In the genomic region with DNA sequence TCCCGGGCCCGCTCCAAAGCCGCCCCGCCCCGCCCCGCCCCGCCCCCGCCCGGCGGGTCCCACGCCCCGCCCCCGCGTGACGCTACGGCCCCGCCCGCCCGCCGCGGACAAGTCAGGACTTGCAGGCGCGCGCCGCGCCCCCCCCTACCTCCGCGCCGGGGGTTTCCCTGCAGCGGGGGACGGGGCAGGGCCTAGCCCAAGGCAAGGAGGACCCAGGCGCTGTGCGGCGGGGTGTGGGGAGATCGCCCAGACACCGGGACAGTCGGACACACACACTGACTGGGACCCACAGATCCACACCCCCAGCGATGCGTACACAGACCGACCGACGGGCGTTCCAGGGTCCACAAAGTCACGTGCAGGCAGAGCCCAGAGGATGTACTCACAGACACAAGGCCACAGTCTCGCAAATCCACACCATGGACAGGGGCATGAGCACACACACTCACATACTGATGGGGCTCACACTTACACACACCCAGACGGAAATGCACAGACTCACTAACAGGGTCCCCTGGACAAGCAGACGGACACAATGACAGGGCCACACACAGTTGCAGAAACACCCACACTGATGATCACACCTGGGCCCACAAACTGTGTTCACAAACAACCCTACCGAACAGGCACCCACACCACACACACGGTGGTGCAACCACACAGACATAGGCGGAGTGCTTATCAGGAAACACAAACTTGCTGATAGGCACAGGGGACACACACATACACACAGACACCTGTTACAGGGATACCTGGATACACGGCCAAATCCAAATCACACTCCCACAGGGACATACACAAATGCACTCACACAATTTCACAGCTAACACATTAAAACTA, we compare ENCODE assay signal across 8 cellular contexts. TPM values are rescaled to one million over a fixed set of nuclear protein-coding genes. Genes with fewer than 3 reads are reported as not detected.
DNase-seq lines count a peak whose midpoint lies in the region; ATAC-seq, FAIRE-seq and TF ChIP-seq lines count a peak whose summit lies in the region.

No MANE protein-coding gene starts in this region.

- H3K9ac ChIP-seq in HUES64 (ENCODE audit: low read depth, low read length) = peak overlapping the region; percentile 78

- H3K4me1 Mint-ChIP-seq in activated naive CD8-positive, alpha-beta T cell treated with anti-CD3 and anti-CD28 coated beads for 36 hours = peaks cover 27% of the 10 kb centered on the region

- no peaks in the 10 kb centered on the region for H3K9me3 Mint-ChIP-seq in activated naive CD8-positive, alpha-beta T cell treated with anti-CD3 and anti-CD28 coated beads for 36 hours

- FAIRE-seq in A549 (lab: Jason Lieb, UNC) (no peak), GM18507 (lab: Jason Lieb, UNC) (peak; percentile 52)

- 15% methylated on average over 20 of the region's 51 CpGs for WGBS in A549 (ENCODE audit: missing lambda C conversion rate)
- WGBS in HUES64 = 9% methylated on average over 51 of the region's 51 CpGs
- WGBS in ovary, 3 donors = 6 to 19% (median 9%) methylated on average over 19 to 51 of the region's 51 CpGs
- 9% methylated on average over 51 of the region's 51 CpGs for WGBS in thymus

- CTCF ChIA-PET in A549 (lab: Yijun Ruan, JAX) = interaction anchor here (0.6 to 5.8 kb wide), 5 partner anchors 14 to 218 kb away, joined by 3 to 144 read pairs (median 3); no protein-coding TSS in a partner anchor

- ATAC-seq in A549 (peak; percentile 4 to 7), SK-N-SH treated with all-trans-retinoic acid at 6 μM for 48 hours (peak; percentile 32), Right ventricle myocardium superior (ENCODE audit: poor library complexity) (peak; percentile 46)

- DNase-seq in A549 (ENCODE audit: low read depth in 1 of 2, low spot score in 1 of 2) (peak; percentile 72 to 90), GM18507 (ENCODE audit: extremely low spot score, insufficient read length, low read depth) (no peak), Right ventricle myocardium superior (peak; percentile 93), ovary (peak; percentile 91 to 95 (median 93))
- peak; percentile 93 for DNase-seq in activated naive CD8-positive, alpha-beta T cell treated with anti-CD3 and anti-CD28 coated beads for 36 hours

- TF ChIP-seq CTCF in A549 (IDR thresholded peaks at IDR 0.05) = no peak
- no peak for TF ChIP-seq CTCF in ovary (IDR thresholded peaks at IDR 0.05)

- POLR2A ChIA-PET in A549 (lab: Yijun Ruan, JAX) = interaction anchor here (1.2 to 3.0 kb wide), 5 partner anchors 9 to 118 kb away, joined by 3 to 26 read pairs (median 3); a partner anchor contains a TSS

- no peak for TF ChIP-seq EP300 in A549 (IDR thresholded peaks at IDR 0.05)
- no peak for TF ChIP-seq EP300 in ovary (IDR thresholded peaks at IDR 0.05)

- H3K27ac Mint-ChIP-seq in activated naive CD8-positive, alpha-beta T cell treated with anti-CD3 and anti-CD28 coated beads for 36 hours = peak overlapping the region; percentile 44

- H3K4me3 Mint-ChIP-seq in activated naive CD8-positive, alpha-beta T cell treated with anti-CD3 and anti-CD28 coated beads for 36 hours = peak overlapping the region; percentile 78

- no peak for TF ChIP-seq RAD21 in A549 (conservative IDR thresholded peaks at IDR 0.05 in 1 of 2, IDR thresholded peaks at IDR 0.05 in 1 of 2)

- no peaks in the 10 kb centered on the region for H3K36me3 Mint-ChIP-seq in activated naive CD8-positive, alpha-beta T cell treated with anti-CD3 and anti-CD28 coated beads for 36 hours

- H3K27me3 Mint-ChIP-seq in activated naive CD8-positive, alpha-beta T cell treated with anti-CD3 and anti-CD28 coated beads for 36 hours = peaks cover 3% of the 10 kb centered on the region

- intact Hi-C loops in Right ventricle myocardium superior (cut with DNase I) (no loop called here), ovary (cut with DNase I) (no loop called here)

- H3K4me3 ChIP-seq in A549 (peak overlapping the region; percentile 89), HUES64 (ENCODE audit: low read length) (peak overlapping the region; percentile 70), ovary (peak overlapping the region; percentile 77), thymus (ENCODE audit: low read length) (peak overlapping the region; percentile 93)

- H3K4me1 ChIP-seq in A549 (peaks cover 45% of the 10 kb centered on the region), HUES64 (ENCODE audit: insufficient read depth, low read length) (peaks cover 14% of the 10 kb centered on the region; the same call in 1 of the 2 replicates), ovary (ENCODE audit: insufficient read depth) (peaks cover 12% of the 10 kb centered on the region), thymus (ENCODE audit: control insufficient read depth, insufficient read depth, low read length) (peaks cover 36% of the 10 kb centered on the region)

- H3K9me3 ChIP-seq in A549 (no peaks in the 10 kb centered on the region), HUES64 (ENCODE audit: insufficient read depth, low read depth, low read length) (no peaks in the 10 kb centered on the region), ovary (no peaks in the 10 kb centered on the region), thymus (ENCODE audit: control insufficient read depth) (no peaks in the 10 kb centered on the region)

- TF ChIP-seq POLR2A in A549 (IDR thresholded peaks at IDR 0.05; ENCODE audit: low read length) (no peak), ovary (IDR thresholded peaks at IDR 0.05) (no peak)

- peak overlapping the region; percentile 99 for H3K4me2 ChIP-seq in A549

- H3K27ac ChIP-seq in A549 = peak overlapping the region; percentile 87 to 98
- peak overlapping the region; percentile 29; the same call in 1 of the 2 replicates for H3K27ac ChIP-seq in HUES64 (ENCODE audit: low read depth, low read length)
- H3K27ac ChIP-seq in ovary = peak overlapping the region in 1 of 2 donors; percentile 82
- H3K27ac ChIP-seq in thymus (ENCODE audit: low read depth) = peak overlapping the region; percentile 66

- H3K36me3 ChIP-seq in HUES64 (ENCODE audit: insufficient read depth, low read length) = no peaks in the 10 kb centered on the region
- no peaks in the 10 kb centered on the region for H3K36me3 ChIP-seq in ovary
- no peaks in the 10 kb centered on the region for H3K36me3 ChIP-seq in thymus (ENCODE audit: control insufficient read depth, insufficient read depth)

- H3K27me3 ChIP-seq in HUES64 (ENCODE audit: insufficient read depth, low read length) = peaks cover 4% of the 10 kb centered on the region
- no peaks in the 10 kb centered on the region for H3K27me3 ChIP-seq in ovary
- H3K27me3 ChIP-seq in thymus (ENCODE audit: control insufficient read depth, insufficient read depth) = peaks cover 5% of the 10 kb centered on the region

TF ChIP-seq in A549, 52 proteins besides CTCF, POLR2A, EP300 and RAD21 (continues in another document):
- no peak for TF ChIP-seq KDM5A (IDR thresholded peaks at IDR 0.05)
- no peak for TF ChIP-seq FOSB (CRISPR knock-in tag; IDR thresholded peaks at IDR 0.05)

TF ChIP-seq in SK-N-SH treated with all-trans-retinoic acid at 6 μM for 48 hours, 23 proteins besides CTCF, POLR2A, EP300 and RAD21:
- peak; percentile 64; the same call in 1 of the 2 replicates for TF ChIP-seq ZFP3 (CRISPR knock-in tag; IDR thresholded peaks at IDR 0.05)
- peak; percentile 87 for TF ChIP-seq CSDC2 (CRISPR knock-in tag; IDR thresholded peaks at IDR 0.05)
- no peak for TF ChIP-seq ZFP30 (CRISPR knock-in tag; IDR thresholded peaks at IDR 0.05)

RNA-seq across cellular contexts. Expression of a gene that starts 0.4 kb away (rescaled TPM):
- polyA plus RNA-seq in A549 (2011; rRNA removed) (3.6 and 6.0 TPM in 2 replicates), A549 (2017; fragmentation: RNase III; extraction: RNeasy Plus Mini Kit Qiagen cat#74134 plus additional on column Dnase treatment) (8.9 to 9.4 TPM (median 8.9 TPM) in 3 replicates), ovary (1 to 10 TPM in 1 of 2 donors, under 1 TPM in 1; 0.23 to 4.5 TPM), thymus (15.1 TPM)
- 8.9 and 15.7 TPM in 2 replicates for polyA plus RNA-seq in A549 (2012; cell fraction: cytosol; rRNA removed)
- 21.8 and 21.9 TPM in 2 replicates for polyA plus RNA-seq in A549 (2012; cell fraction: nucleus; rRNA removed)
- 3.2 and 5.3 TPM in 2 replicates for polyA minus RNA-seq in A549 (2011; rRNA and poly(A)+ RNA removed)
- 15.9 TPM for polyA plus RNA-seq in HUES64 (2013, experiment 1 of 2)
- 13.9 TPM for polyA plus RNA-seq in HUES64 (2013, experiment 2 of 2)
- 10 to 100 TPM; 12.5 to 13.3 TPM for total RNA-seq in activated naive CD8-positive, alpha-beta T cell treated with anti-CD3 and anti-CD28 coated beads for 36 hours
- total RNA-seq in Right ventricle myocardium superior (3.8 TPM), ovary (10 to 100 TPM in 1 of 7 donors, 1 to 10 TPM in 6; 5.4 to 13.2 (median 6.6) TPM)

RNA-seq across cellular contexts. Expression of a gene that starts 24.9 kb away (rescaled TPM):
- polyA plus RNA-seq in A549 (2011; rRNA removed) (6.5 and 9.4 TPM in 2 replicates), A549 (2017; fragmentation: RNase III; extraction: RNeasy Plus Mini Kit Qiagen cat#74134 plus additional on column Dnase treatment) (22.2 to 25.7 TPM (median 24.6 TPM) in 3 replicates), ovary (10 to 100 TPM; 14.8 to 40.4 TPM), thymus (27.4 TPM)
- polyA plus RNA-seq in A549 (2012; cell fraction: cytosol; rRNA removed) = 8.2 and 9.1 TPM in 2 replicates
- polyA plus RNA-seq in A549 (2012; cell fraction: nucleus; rRNA removed) = 20.7 and 30.6 TPM in 2 replicates
- polyA minus RNA-seq in A549 (2011; rRNA and poly(A)+ RNA removed) = 1.7 and 6.1 TPM in 2 replicates
- polyA plus RNA-seq in HUES64 (2013, experiment 1 of 2) = 16.7 TPM
- 16.2 TPM for polyA plus RNA-seq in HUES64 (2013, experiment 2 of 2)
- total RNA-seq in activated naive CD8-positive, alpha-beta T cell treated with anti-CD3 and anti-CD28 coated beads for 36 hours = 10 to 100 TPM; 28.4 to 29.3 TPM
- total RNA-seq in Right ventricle myocardium superior (16.3 TPM), ovary (10 to 100 TPM; 17.5 to 65.7 (median 37.0) TPM)

RNA-seq across cellular contexts. Expression of a gene that starts 43.2 kb away (rescaled TPM):
- polyA plus RNA-seq in A549 (2011; rRNA removed) (1.5 and 1.6 TPM in 2 replicates), A549 (2017; fragmentation: RNase III; extraction: RNeasy Plus Mini Kit Qiagen cat#74134 plus additional on column Dnase treatment) (4.6 to 5.7 TPM (median 5.5 TPM) in 3 replicates), ovary (10 to 100 TPM in 1 of 2 donors, under 1 TPM in 1; 0.73 to 15.2 TPM), thymus (11.1 TPM)
- 4.2 and 5.9 TPM in 2 replicates for polyA plus RNA-seq in A549 (2012; cell fraction: cytosol; rRNA removed)
- 19.1 and 20.8 TPM in 2 replicates for polyA plus RNA-seq in A549 (2012; cell fraction: nucleus; rRNA removed)
- polyA minus RNA-seq in A549 (2011; rRNA and poly(A)+ RNA removed) = 0.21 and 2.1 TPM in 2 replicates
- polyA plus RNA-seq in HUES64 (2013, experiment 1 of 2) = 3.9 TPM
- polyA plus RNA-seq in HUES64 (2013, experiment 2 of 2) = 6.5 TPM
- 10 to 100 TPM in 1 of 2 experiments, 1 to 10 TPM in 1; 9.8 to 10.6 TPM for total RNA-seq in activated naive CD8-positive, alpha-beta T cell treated with anti-CD3 and anti-CD28 coated beads for 36 hours
- total RNA-seq in Right ventricle myocardium superior (10.4 TPM), ovary (10 to 100 TPM in 6 of 7 donors, 1 to 10 TPM in 1; 9.7 to 53.3 (median 31.0) TPM)
